Comparison of ENCODE assay signal across 23 cellular contexts in the genomic region with DNA sequence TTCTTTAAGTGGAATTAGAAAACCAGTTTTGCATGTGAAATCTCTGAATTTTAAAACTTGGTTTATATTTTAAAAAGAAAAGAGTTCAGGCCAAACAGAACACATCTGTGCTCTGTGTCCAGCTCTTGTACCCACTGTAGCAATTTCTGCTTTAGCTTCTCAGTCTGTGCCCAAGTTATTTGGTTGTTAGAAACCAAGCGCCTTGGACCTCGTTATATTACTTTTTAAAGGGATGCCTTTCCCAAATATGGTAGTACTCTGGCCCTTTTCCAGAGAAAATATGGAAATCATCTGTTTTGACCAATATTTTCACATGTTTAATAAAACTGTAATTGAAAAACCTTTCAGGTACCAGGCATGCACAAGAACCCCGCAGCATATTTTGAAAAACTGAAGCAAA. TPM values are rescaled to one million over a fixed set of nuclear protein-coding genes. Genes with fewer than 3 reads are reported as not detected.
DNase-seq lines count a peak whose midpoint lies in the region; ATAC-seq, FAIRE-seq and TF ChIP-seq lines count a peak whose summit lies in the region.
"Had no signal": no experiment of that assay in that cellular context is flagged by ENCODE, and none has a peak within 500 bp of the region (broad histone marks: within the 10 kb centered on the region; RNA-seq: fewer than 3 reads in every experiment).

No MANE protein-coding gene starts in this region.

- intact Hi-C loops in HepG2 (cut with micrococcal nuclease; ENCODE audit: unreplicated experiment) (no loop called here), right lobe of liver (cut with DNase I) (no loop called here)
- intact Hi-C loops in activated CD8-positive, alpha-beta T cell treated with anti-CD3 and anti-CD28 coated beads for 36 hours (cut with micrococcal nuclease): no loop called here

- H3K9ac ChIP-seq in HepG2 (ENCODE audit: insufficient read depth, low read depth, low read length): no peak overlapping the region

- peaks cover 81% of the 10 kb centered on the region for H3K36me3 Mint-ChIP-seq in activated CD8-positive, alpha-beta T cell treated with anti-CD3 and anti-CD28 coated beads for 36 hours (ENCODE audit: low read depth)
- H3K36me3 Mint-ChIP-seq in naive B cell: peaks cover 6 to 33% of the 10 kb centered on the region in 2 donors
- H3K36me3 Mint-ChIP-seq: brain had no signal

- peak overlapping the region; percentile 98 for H3K27ac Mint-ChIP-seq in activated CD8-positive, alpha-beta T cell treated with anti-CD3 and anti-CD28 coated beads for 36 hours
- H3K27ac Mint-ChIP-seq in naive B cell: peak overlapping the region; percentile 9 to 100 (median 88)
- H3K27ac Mint-ChIP-seq: brain; dendritic cell treated with granulocyte-macrophage colony-stimulating factor and Interleukin-4, amounts not matched to agents 40 ng/mL and 50 ng/mL, for 4 days had no signal

- H3K4me3 ChIP-seq in HepG2 (replicated peaks in 1 of 3; ENCODE audit: insufficient read depth in 1 of 3, low read depth in 2 of 3, low read length in 3 of 3) (no peak overlapping the region), right lobe of liver (no peak overlapping the region)

- H3K4me1 ChIP-seq in HepG2 (ENCODE audit: insufficient read depth, low read length): peaks cover 100% of the 10 kb centered on the region
- peaks cover 0 to 47% (median 8%) of the 10 kb centered on the region in 4 donors for H3K4me1 ChIP-seq in right lobe of liver

- in situ Hi-C loops in HepG2 (cut with HindIII; ENCODE audit: extremely low pct_ligation_motif_present, low pct_unique_long_range_greater_than_20kb): no loop called here
- in situ Hi-C loops in GM13976 (cut with MboI; ENCODE audit: low sequenced_read_pairs, unreplicated experiment): no loop called here

- TF ChIP-seq CTCF in HepG2 (CRISPR knock-in tag; IDR thresholded peaks at IDR 0.05) (no peak), right lobe of liver (IDR thresholded peaks at IDR 0.05) (no peak), GM13976 (IDR thresholded peaks at IDR 0.05; ENCODE audit: borderline replicate concordance, control extremely low read depth, extremely low read depth, insufficient read depth, missing control alignments) (no peak)
- no peak for TF ChIP-seq CTCF in activated CD8-positive, alpha-beta T cell treated with anti-CD3 and anti-CD28 coated beads for 36 hours (IDR thresholded peaks at IDR 0.05)

- H3K27me3 ChIP-seq in HepG2 (ENCODE audit: control insufficient read depth in 1 of 2, insufficient read depth in 2 of 2, low read length in 2 of 2) (no peaks in the 10 kb centered on the region), right lobe of liver (no peaks in the 10 kb centered on the region)

- peaks cover 14 to 78% of the 10 kb centered on the region in 2 experiments for H3K36me3 ChIP-seq in HepG2 (replicated peaks in 1 of 2; ENCODE audit: control insufficient read depth in 1 of 2, insufficient read depth in 2 of 2, low read length in 2 of 2)
- H3K36me3 ChIP-seq in right lobe of liver: no peaks in the 10 kb centered on the region

- POLR2A ChIA-PET in HepG2 (lab: Yijun Ruan, JAX): no interaction called here
- POLR2A ChIA-PET in activated CD8-positive, alpha-beta T cell treated with anti-CD3 and anti-CD28 coated beads for 36 hours (lab: Charles Lee): interaction anchor here (0.6 to 6.5 kb wide), 7 partner anchors 15 to 48 kb away, joined by 3 to 48 read pairs (median 5); a partner anchor contains a TSS

- no peak overlapping the region for H3K4me2 ChIP-seq in HepG2 (ENCODE audit: low read depth, low read length)

- TF ChIP-seq EP300 in HepG2 (IDR thresholded peaks at IDR 0.05; ENCODE audit: low read depth in 2 of 2, low read length in 2 of 2) (no peak), HepG2 (CRISPR knock-in tag; IDR thresholded peaks at IDR 0.05; ENCODE audit: borderline replicate concordance) (no peak)

- H3K9me3 ChIP-seq in HepG2 (ENCODE audit: low read length) (no peaks in the 10 kb centered on the region), right lobe of liver (no peaks in the 10 kb centered on the region)

- no peak for ATAC-seq in HepG2
- ATAC-seq in right lobe of liver: no peak
- ATAC-seq in activated CD8-positive, alpha-beta T cell treated with anti-CD3 and anti-CD28 coated beads for 36 hours: no peak
- ATAC-seq in naive B cell (ENCODE audit: low read depth in 2 of 2): no peak
- ATAC-seq in HG03280 (IDR thresholded peaks at IDR 0.05; ENCODE audit: unreplicated experiment): no peak
- ATAC-seq in HG02642 (IDR thresholded peaks at IDR 0.05; ENCODE audit: poor library complexity, unreplicated experiment): no peak
- ATAC-seq: esophagus mucosa had no signal

- H3K27ac ChIP-seq in HepG2 (ENCODE audit: extremely low read length, insufficient read depth, low read length) (no peak overlapping the region), right lobe of liver (no peak overlapping the region)

- TF ChIP-seq POLR2A in HepG2 (IDR thresholded peaks at IDR 0.05; ENCODE audit: insufficient read depth in 1 of 2, low read depth in 2 of 2, low read length in 2 of 2) (no peak), right lobe of liver (IDR thresholded peaks at IDR 0.05) (no peak)

- no peak for FAIRE-seq in HepG2 (lab: Jason Lieb, UNC)
- FAIRE-seq: GM18507, GM19239, HTR-8/SVneo had no signal

- peaks cover 99% of the 10 kb centered on the region for H3K79me2 ChIP-seq in HepG2 (ENCODE audit: insufficient read depth, low read length)

- whole genome bisulfite sequencing in HepG2 (ENCODE audit: low lambda C conversion rate): 98% methylated on average over 3 of the region's 3 CpGs
- 81% methylated on average over 3 of the region's 3 CpGs for WGBS in right lobe of liver (ENCODE audit: insufficient coverage, low coverage, low lambda C conversion rate, missing lambda C conversion rate)

- DNase-seq in HepG2 (ENCODE audit: low spot score) (no peak), right lobe of liver (no peak), naive B cell (no peak), GM13976 (ENCODE audit: low spot score) (no peak), anterior cingulate cortex (lab: John Stamatoyannopoulos, UW) (no peak)
- DNase-seq in activated CD8-positive, alpha-beta T cell treated with anti-CD3 and anti-CD28 coated beads for 36 hours: no peak
- DNase-seq: activated CD4-positive, CD25-positive, alpha-beta regulatory T cell treated with anti-CD3 and anti-CD28 coated beads, Interleukin-2, amount 50 U/mL, for 72 hours; DMS53; glutamatergic neuron; mesendoderm; NCI-H446 treated with DMSO at 0.1 percent for 48 hours; retina; Right ventricle myocardium superior; substantia nigra; T-helper 9 cell had no signal

- CTCF ChIA-PET in HepG2 (lab: Yijun Ruan, JAX; ENCODE audit: low intra/inter-chr PET ratio, low total read pairs): no interaction called here
- CTCF ChIA-PET in activated CD8-positive, alpha-beta T cell treated with anti-CD3 and anti-CD28 coated beads for 36 hours (lab: Charles Lee): interaction anchor here (0.8 to 2.0 kb wide), 4 partner anchors 11 to 26 kb away, joined by 3 to 6 read pairs (median 4); no protein-coding TSS in a partner anchor

- H3K27me3 Mint-ChIP-seq in activated CD8-positive, alpha-beta T cell treated with anti-CD3 and anti-CD28 coated beads for 36 hours: no peaks in the 10 kb centered on the region
- no peaks in the 10 kb centered on the region for H3K27me3 Mint-ChIP-seq in naive B cell
- H3K27me3 Mint-ChIP-seq: brain; dendritic cell treated with granulocyte-macrophage colony-stimulating factor and Interleukin-4, amounts not matched to agents 40 ng/mL and 50 ng/mL, for 4 days had no signal

- H3K4me1 Mint-ChIP-seq in activated CD8-positive, alpha-beta T cell treated with anti-CD3 and anti-CD28 coated beads for 36 hours (ENCODE audit: low read depth): peaks cover 97% of the 10 kb centered on the region
- peaks cover 76 to 100% (median 94%) of the 10 kb centered on the region in 3 donors for H3K4me1 Mint-ChIP-seq in naive B cell

- TF ChIP-seq RAD21 in HepG2 (CRISPR knock-in tag; IDR thresholded peaks at IDR 0.05): no peak

- no TSS peak for BruUV-seq in HepG2 (replicated peaks; lab: Mats Ljungman, UMichigan)

- H3K9me3 Mint-ChIP-seq in activated CD8-positive, alpha-beta T cell treated with anti-CD3 and anti-CD28 coated beads for 36 hours: no peaks in the 10 kb centered on the region
- peaks cover 0 to 2% (median 0%) of the 10 kb centered on the region in 7 donors for H3K9me3 Mint-ChIP-seq in naive B cell
- H3K9me3 Mint-ChIP-seq: dendritic cell treated with granulocyte-macrophage colony-stimulating factor and Interleukin-4, amounts not matched to agents 40 ng/mL and 50 ng/mL, for 4 days had no signal

- no peak overlapping the region for H2AFZ ChIP-seq in HepG2 (ENCODE audit: low read length)

- peaks cover 99% of the 10 kb centered on the region for H4K20me1 ChIP-seq in HepG2 (ENCODE audit: insufficient read depth, low read length)

- peak overlapping the region; percentile 14 for H3K4me3 Mint-ChIP-seq in activated CD8-positive, alpha-beta T cell treated with anti-CD3 and anti-CD28 coated beads for 36 hours
- H3K4me3 Mint-ChIP-seq in naive B cell: peak overlapping the region in 5 of 8 donors; percentile 4 to 84 (median 73)
- H3K4me3 Mint-ChIP-seq: brain; dendritic cell treated with granulocyte-macrophage colony-stimulating factor and Interleukin-4, amounts not matched to agents 40 ng/mL and 50 ng/mL, for 4 days had no signal

RNA-seq across cellular contexts. Expression of a gene that starts 27.3 kb away (rescaled TPM):
- total RNA-seq in HepG2 (2016; rRNA removed; fragmentation: Illumina TruSeq; extraction: Trizol) (68.1 and 82.2 TPM in 2 replicates), right lobe of liver (10 to 100 TPM; 24.9 to 52.6 (median 45.5) TPM)
- total RNA-seq in HepG2 (2016; cell fraction: cytosol; rRNA removed; fragmentation: Illumina TruSeq; extraction: Trizol; ENCODE audit: low read depth): 25.9 and 27.4 TPM in 2 replicates
- total RNA-seq in HepG2 (2016; cell fraction: insoluble cytoplasmic fraction; rRNA removed; fragmentation: Illumina TruSeq; extraction: Trizol): 66.0 and 82.3 TPM in 2 replicates
- 67.6 and 68.8 TPM in 2 replicates for total RNA-seq in HepG2 (2016; cell fraction: membrane; rRNA removed; fragmentation: Illumina TruSeq; extraction: Trizol)
- 134 and 135 TPM in 2 replicates for total RNA-seq in HepG2 (2016; cell fraction: nucleus; rRNA removed; fragmentation: Illumina TruSeq; extraction: Trizol)
- polyA plus RNA-seq in HepG2 (2011; rRNA removed) (187 and 204 TPM in 2 replicates), naive B cell (ENCODE audit: low read depth in 6 of 6) (100 to 1,000 TPM in 5 of 6 donors, 10 to 100 TPM in 1; 99.4 to 169 (median 116) TPM)
- 141 and 194 TPM in 2 replicates for polyA plus RNA-seq in HepG2 (2011; cell fraction: cytosol; rRNA removed)
- polyA plus RNA-seq in HepG2 (2011; cell fraction: nucleus; rRNA removed): 105 and 123 TPM in 2 replicates
- polyA plus RNA-seq in HepG2 (2012): 125 and 162 TPM in 2 replicates
- 8.6 and 9.7 TPM in 2 replicates for polyA plus RNA-seq in HepG2 (2016; cell fraction: cytosol; fragmentation: Illumina TruSeq; extraction: Trizol; ENCODE audit: low read depth)
- 68.0 and 70.0 TPM in 2 replicates for polyA plus RNA-seq in HepG2 (2016; cell fraction: insoluble cytoplasmic fraction; fragmentation: Illumina TruSeq; extraction: Trizol; ENCODE audit: low read depth)
- polyA plus RNA-seq in HepG2 (2016; cell fraction: membrane; fragmentation: Illumina TruSeq; extraction: Trizol; ENCODE audit: low read depth): 38.2 and 38.9 TPM in 2 replicates
- 134 and 138 TPM in 2 replicates for polyA plus RNA-seq in HepG2 (2016; cell fraction: nucleus; fragmentation: Illumina TruSeq; extraction: Trizol; ENCODE audit: insufficient read depth, low read depth)
- polyA minus RNA-seq in HepG2 (2011; rRNA and poly(A)+ RNA removed; ENCODE audit: low replicate concordance): 24.1 and 399 TPM in 2 replicates
- polyA minus RNA-seq in HepG2 (2011; cell fraction: cytosol; rRNA and poly(A)+ RNA removed): 188 and 237 TPM in 2 replicates
- polyA minus RNA-seq in HepG2 (2011; cell fraction: nucleus; rRNA and poly(A)+ RNA removed): 353 and 432 TPM in 2 replicates
- 10 to 100 TPM; 49.1 to 50.0 TPM for total RNA-seq in activated CD8-positive, alpha-beta T cell treated with anti-CD3 and anti-CD28 coated beads for 36 hours
